ENCODE assay signal across 9 cellular contexts in genomic region chr4:98656443-98656842, GRCh38. TPM values are rescaled to one million over a fixed set of nuclear protein-coding genes. Genes with fewer than 3 reads are reported as not detected.
A peak's percentile ranks its signal among the peaks of the same experiment; 100 is the strongest.
DNase-seq lines count a peak whose midpoint lies in the region; ATAC-seq and TF ChIP-seq lines count a peak whose summit lies in the region.
"Had no signal": no experiment of that assay in that cellular context is flagged by ENCODE, and none has a peak within 500 bp of the region (broad histone marks: within the 10 kb centered on the region; RNA-seq: fewer than 3 reads in every experiment).

No MANE protein-coding gene starts in this region.

- no peak overlapping the region for H3K14ac ChIP-seq in trophoblast cell (ENCODE audit: low read length)

- H3K18ac ChIP-seq in trophoblast cell (ENCODE audit: low read length): no peak overlapping the region

- DNase-seq in CD8-positive, alpha-beta memory T cell: no peak
- DNase-seq in PC-3 (no peak), osteoblast (ENCODE audit: insufficient read length, low spot score, missing footprints) (peak; percentile 92), trophoblast cell (no peak), foreskin melanocyte (no peak), C1 segment of cervical spinal cord (lab: John Stamatoyannopoulos, UW) (no peak), NCI-H1092 treated with DMSO at 0.1 percent for 48 hours (lab: John Stamatoyannopoulos, UW) (no peak)
- DNase-seq in effector memory CD8-positive, alpha-beta T cell: no peak
- DNase-seq: mesendoderm had no signal

- H4K12ac ChIP-seq in trophoblast cell (ENCODE audit: low read depth, low read length): no peak overlapping the region

- H2AFZ ChIP-seq in PC-3 (ENCODE audit: low read length): no peak overlapping the region
- H2AFZ ChIP-seq in osteoblast (ENCODE audit: low read length): no peak overlapping the region
- no peak overlapping the region for H2AFZ ChIP-seq in trophoblast cell (ENCODE audit: insufficient read depth, low read length, poor library complexity)

- H3K4me1 Mint-ChIP-seq in CD8-positive, alpha-beta memory T cell: peaks cover 53 to 79% (median 74%) of the 10 kb centered on the region in 3 donors
- peaks cover 48 to 67% of the 10 kb centered on the region in 2 donors for H3K4me1 Mint-ChIP-seq in effector memory CD8-positive, alpha-beta T cell (ENCODE audit: low read depth in 2 of 2)

- H3K4me3 ChIP-seq in CD8-positive, alpha-beta memory T cell (ENCODE audit: low read length): no peak overlapping the region
- H3K4me3 ChIP-seq in PC-3 (ENCODE audit: low read length): peak overlapping the region; percentile 86
- H3K4me3 ChIP-seq in osteoblast (ENCODE audit: insufficient read depth, low read length): peak overlapping the region; percentile 75
- H3K4me3 ChIP-seq in trophoblast cell (ENCODE audit: low read depth, low read length): no peak overlapping the region

- H2BK12ac ChIP-seq in trophoblast cell (ENCODE audit: low read length): no peak overlapping the region

- TF ChIP-seq CTCF in PC-3 (conservative IDR thresholded peaks at IDR 0.05; ENCODE audit: low read depth, low read length): no peak
- no peak for TF ChIP-seq CTCF in osteoblast (IDR thresholded peaks at IDR 0.05; ENCODE audit: extremely low read depth, low read depth, low read length)

- H2AK5ac ChIP-seq in trophoblast cell (ENCODE audit: low read length): no peak overlapping the region

- peaks cover 9% of the 10 kb centered on the region for H3K79me1 ChIP-seq in trophoblast cell (ENCODE audit: low read length)

- no peaks in the 10 kb centered on the region for H3K9me3 Mint-ChIP-seq in CD8-positive, alpha-beta memory T cell
- H3K9me3 Mint-ChIP-seq in effector memory CD8-positive, alpha-beta T cell: no peaks in the 10 kb centered on the region

- no peak overlapping the region for H3K4ac ChIP-seq in trophoblast cell (ENCODE audit: low read depth, low read length)

- no peaks in the 10 kb centered on the region for H3K9me2 ChIP-seq in PC-3 (replicated peaks; ENCODE audit: low read length)

- H3K27ac ChIP-seq in CD8-positive, alpha-beta memory T cell (ENCODE audit: low read depth, low read length): no peak overlapping the region
- H3K27ac ChIP-seq in PC-3 (ENCODE audit: low read length) (peak overlapping the region; percentile 99), osteoblast (ENCODE audit: low read depth, low read length) (peak overlapping the region; percentile 96), trophoblast cell (ENCODE audit: low read depth, low read length) (no peak overlapping the region)

- H3K27ac Mint-ChIP-seq in CD8-positive, alpha-beta memory T cell: peak overlapping the region in 4 of 8 donors; percentile 3 to 79 (median 40)
- peak overlapping the region; percentile 46 to 87 for H3K27ac Mint-ChIP-seq in effector memory CD8-positive, alpha-beta T cell

- POLR2A ChIA-PET in CD8-positive, alpha-beta memory T cell (lab: Charles Lee): no interaction called here
- POLR2A ChIA-PET in PC-3 (lab: Charles Lee; ENCODE audit: unreplicated experiment): no interaction called here

- no CpG with 5 or more reads among the region's 5 CpGs for WGBS in trophoblast cell (ENCODE audit: extremely low coverage, insufficient coverage, insufficient read length)

- H3K9ac ChIP-seq in PC-3 (ENCODE audit: low read length): peak overlapping the region; percentile 91
- no peak overlapping the region for H3K9ac ChIP-seq in trophoblast cell (ENCODE audit: low read length)

- H3F3A ChIP-seq in PC-3 (ENCODE audit: low read length, unreplicated experiment): peaks cover 11% of the 10 kb centered on the region

- peaks cover 39% of the 10 kb centered on the region for H3K4me1 ChIP-seq in CD8-positive, alpha-beta memory T cell (ENCODE audit: insufficient read depth, low read length)
- H3K4me1 ChIP-seq in PC-3 (ENCODE audit: insufficient read depth, low read length): peaks cover 56% of the 10 kb centered on the region
- H3K4me1 ChIP-seq in osteoblast (ENCODE audit: insufficient read depth, low read length): peaks cover 60% of the 10 kb centered on the region
- H3K4me1 ChIP-seq in trophoblast cell (ENCODE audit: control insufficient read depth in 1 of 2, insufficient read depth in 2 of 2, low read length in 2 of 2): peaks cover 0 to 8% of the 10 kb centered on the region in 2 experiments

- H4K8ac ChIP-seq in trophoblast cell (ENCODE audit: low read depth, low read length): no peak overlapping the region

- CTCF ChIA-PET in CD8-positive, alpha-beta memory T cell (lab: Charles Lee): no interaction called here
- CTCF ChIA-PET in PC-3 (lab: Charles Lee): no interaction called here

- peaks cover 0 to 8% (median 0%) of the 10 kb centered on the region in 3 donors for H3K36me3 Mint-ChIP-seq in CD8-positive, alpha-beta memory T cell
- H3K36me3 Mint-ChIP-seq in effector memory CD8-positive, alpha-beta T cell (ENCODE audit: insufficient read depth): peaks cover 3% of the 10 kb centered on the region

- H3K36me3 ChIP-seq in CD8-positive, alpha-beta memory T cell (ENCODE audit: insufficient read depth, low read length): no peaks in the 10 kb centered on the region
- H3K36me3 ChIP-seq in PC-3 (ENCODE audit: low read depth, low read length): peaks cover 2% of the 10 kb centered on the region; the same call in 1 of the 2 replicates
- H3K36me3 ChIP-seq in osteoblast (ENCODE audit: insufficient read depth, low read length): no peaks in the 10 kb centered on the region
- no peaks in the 10 kb centered on the region for H3K36me3 ChIP-seq in trophoblast cell (ENCODE audit: control insufficient read depth in 1 of 2, insufficient read depth in 2 of 2, low read length in 2 of 2)

- no peaks in the 10 kb centered on the region for H4K20me1 ChIP-seq in PC-3 (ENCODE audit: low read length)
- no peaks in the 10 kb centered on the region for H4K20me1 ChIP-seq in osteoblast (ENCODE audit: insufficient read depth, low read length)

- peak overlapping the region; percentile 85 to 97 (median 92) for H3K4me3 Mint-ChIP-seq in CD8-positive, alpha-beta memory T cell
- peak overlapping the region; percentile 94 to 97 for H3K4me3 Mint-ChIP-seq in effector memory CD8-positive, alpha-beta T cell

- H3K27me3 ChIP-seq in CD8-positive, alpha-beta memory T cell (ENCODE audit: insufficient read depth, low read length, poor library complexity, severe bottlenecking): no peaks in the 10 kb centered on the region
- no peaks in the 10 kb centered on the region for H3K27me3 ChIP-seq in PC-3 (ENCODE audit: low read length)
- no peaks in the 10 kb centered on the region for H3K27me3 ChIP-seq in osteoblast (ENCODE audit: insufficient read depth, low read length)
- H3K27me3 ChIP-seq in trophoblast cell (ENCODE audit: insufficient read depth, low read length): no peaks in the 10 kb centered on the region

- H3K79me2 ChIP-seq in PC-3 (ENCODE audit: low read length) (peaks cover 72% of the 10 kb centered on the region), osteoblast (ENCODE audit: insufficient read depth, low read length) (peaks cover 53% of the 10 kb centered on the region), trophoblast cell (ENCODE audit: control insufficient read depth, insufficient read depth, low read length, poor library complexity) (peaks cover 4% of the 10 kb centered on the region)

- H2BK120ac ChIP-seq in trophoblast cell (ENCODE audit: insufficient read depth, low read length, poor library complexity): no peak overlapping the region

- intact Hi-C loops in PC-3 (cut with micrococcal nuclease): loop anchor here (5.0 to 10.0 kb wide), 5 partner anchors 84 to 512 kb away; partner anchors contain the start of genes EIF4E and STPG2

- no peak overlapping the region for H3K23ac ChIP-seq in trophoblast cell (ENCODE audit: low read length)

- no peaks in the 10 kb centered on the region for H3K27me3 Mint-ChIP-seq in CD8-positive, alpha-beta memory T cell
- H3K27me3 Mint-ChIP-seq in effector memory CD8-positive, alpha-beta T cell: no peaks in the 10 kb centered on the region

- no TSS peak for BruUV-seq in PC-3 (replicated peaks; lab: Mats Ljungman, UMichigan)

- no peak for ATAC-seq in PC-3
- ATAC-seq in effector memory CD8-positive, alpha-beta T cell (replicated peaks): no peak

- no peak overlapping the region for H2BK5ac ChIP-seq in trophoblast cell (ENCODE audit: low read depth, low read length, poor library complexity)

- H4K91ac ChIP-seq in trophoblast cell (ENCODE audit: low read depth, low read length): no peak overlapping the region

- peak overlapping the region; percentile 97 for H3K4me2 ChIP-seq in PC-3 (ENCODE audit: low read length)
- peak overlapping the region; percentile 89 for H3K4me2 ChIP-seq in osteoblast (ENCODE audit: insufficient read depth, low read length)
- H3K4me2 ChIP-seq in trophoblast cell (ENCODE audit: low read length): no peak overlapping the region

- no peaks in the 10 kb centered on the region for H3K9me3 ChIP-seq in CD8-positive, alpha-beta memory T cell (ENCODE audit: low read length)
- H3K9me3 ChIP-seq in PC-3 (ENCODE audit: low read length): no peaks in the 10 kb centered on the region
- H3K9me3 ChIP-seq in osteoblast (ENCODE audit: low read depth, low read length): no peaks in the 10 kb centered on the region
- H3K9me3 ChIP-seq in trophoblast cell (ENCODE audit: insufficient read depth, low read depth, low read length): no peaks in the 10 kb centered on the region

RNA-seq across cellular contexts. Expression of gene TSPAN5, which starts 2.0 kb away (rescaled TPM):
- 10 to 100 TPM; 15.9 to 16.7 TPM for total RNA-seq in CD8-positive, alpha-beta memory T cell
- polyA plus RNA-seq in CD8-positive, alpha-beta memory T cell: 29.7 TPM
- total RNA-seq in PC-3 (2014; rRNA removed) (41.8 and 50.3 TPM in 2 replicates), osteoblast (36.9 and 41.8 TPM in 2 replicates)
- polyA plus RNA-seq in trophoblast cell (2013): 9.9 and 10.3 TPM in 2 replicates

Comparison
In these comparisons a context has a peak if more than half of its experiments do, and no peak if none do; other contexts are left out.
1. H3K27ac ChIP-seq: peak in PC-3 (single experiment) and osteoblast (single experiment); none in CD8-positive, alpha-beta memory T cell (single experiment) and trophoblast cell (single experiment).
2. H3K4me3 ChIP-seq: peak in PC-3 (single experiment) and osteoblast (single experiment); none in CD8-positive, alpha-beta memory T cell (single experiment) and trophoblast cell (single experiment).